ENCODE assay signal across 7 cellular contexts in genomic region chr10:23096814-23097549, GRCh38. TPM values are rescaled to one million over a fixed set of nuclear protein-coding genes. Genes with fewer than 3 reads are reported as not detected.
DNase-seq lines count a peak whose midpoint lies in the region; ATAC-seq and TF ChIP-seq lines count a peak whose summit lies in the region.

No MANE protein-coding gene starts in this region.

- peak overlapping the region; percentile 86 for H3K4me3 Mint-ChIP-seq in endodermal cell

- peak; percentile 31 for ATAC-seq in omental fat pad (ENCODE audit: low FRiP score)
- ATAC-seq in HG03196 (IDR thresholded peaks at IDR 0.05; ENCODE audit: unreplicated experiment) = no peak

- H3K4me1 ChIP-seq in GM23248 (ENCODE audit: insufficient read depth) (peaks cover 8% of the 10 kb centered on the region), OCI-LY1 (ENCODE audit: insufficient read depth, low read length, severe bottlenecking) (peaks cover 12% of the 10 kb centered on the region), endodermal cell (ENCODE audit: control insufficient read depth, insufficient read depth, low read length) (no peaks in the 10 kb centered on the region)

- H3K36me3 Mint-ChIP-seq in endodermal cell (ENCODE audit: low read depth) = peaks cover 24% of the 10 kb centered on the region

- peaks cover 43% of the 10 kb centered on the region for H3K79me2 ChIP-seq in GM23248 (ENCODE audit: insufficient read depth)
- no peaks in the 10 kb centered on the region for H3K79me2 ChIP-seq in OCI-LY1 (ENCODE audit: insufficient read depth, low read length)

- DNase-seq in GM23248 (peak; percentile 79), endodermal cell (no peak), omental fat pad (ENCODE audit: low spot score) (no peak), Ammon's horn (ENCODE audit: low spot score) (no peak), NCI-H2227 (lab: John Stamatoyannopoulos, UW; ENCODE audit: unreplicated experiment) (no peak)

- no peaks in the 10 kb centered on the region for H3K27me3 Mint-ChIP-seq in endodermal cell (ENCODE audit: insufficient read depth)

- peak overlapping the region; percentile 96 for H3K9ac ChIP-seq in GM23248
- no peak overlapping the region for H3K9ac ChIP-seq in OCI-LY1 (ENCODE audit: low read length)
- H3K9ac ChIP-seq in endodermal cell (ENCODE audit: extremely low read depth, low read length, poor library complexity, severe bottlenecking) = no peak overlapping the region

- H3K9me2 ChIP-seq in GM23248 (ENCODE audit: insufficient read depth) (no peaks in the 10 kb centered on the region), OCI-LY1 (ENCODE audit: low read depth, low read length) (no peaks in the 10 kb centered on the region)

- H3K4me2 ChIP-seq in GM23248 (ENCODE audit: unreplicated experiment) = peak overlapping the region; percentile 81
- H3K4me2 ChIP-seq in OCI-LY1 (ENCODE audit: low read length) = peak overlapping the region; percentile 92

- H3K4me3 ChIP-seq in GM23248 (peak overlapping the region; percentile 82), OCI-LY1 (ENCODE audit: low read depth, low read length, poor library complexity, severe bottlenecking) (peak overlapping the region; percentile 87), endodermal cell (ENCODE audit: low read length) (peak overlapping the region; percentile 87)

- peaks cover 23% of the 10 kb centered on the region for H3K4me1 Mint-ChIP-seq in endodermal cell

- H3K27ac ChIP-seq in GM23248 (peak overlapping the region; percentile 83), OCI-LY1 (ENCODE audit: low read depth, low read length, poor library complexity, severe bottlenecking) (no peak overlapping the region), endodermal cell (ENCODE audit: low read depth, low read length) (no peak overlapping the region)

- H3K36me3 ChIP-seq in GM23248 (ENCODE audit: low read depth) = no peaks in the 10 kb centered on the region; the same call in 1 of the 2 replicates
- H3K36me3 ChIP-seq in OCI-LY1 (ENCODE audit: insufficient read depth, low read length) = no peaks in the 10 kb centered on the region; the same call in 1 of the 2 replicates
- no peaks in the 10 kb centered on the region for H3K36me3 ChIP-seq in endodermal cell (ENCODE audit: control insufficient read depth, insufficient read depth, low read length)

- H3K27ac Mint-ChIP-seq in endodermal cell = peak overlapping the region; percentile 97

- WGBS in GM23248 (ENCODE audit: low coverage in 1 of 2, low lambda C conversion rate in 2 of 2, missing lambda C conversion rate in 2 of 2), 2 experiments = 40 to 47% methylated on average over 8 of the region's 8 CpGs
- WGBS in endodermal cell (ENCODE audit: insufficient coverage in 1 of 2, insufficient read length in 1 of 2), 2 experiments = 82 to 100% methylated on average over 3 to 8 of the region's 8 CpGs

- no peaks in the 10 kb centered on the region for H3K27me3 ChIP-seq in GM23248 (replicated peaks; ENCODE audit: insufficient read depth)
- no peaks in the 10 kb centered on the region for H3K27me3 ChIP-seq in OCI-LY1 (ENCODE audit: insufficient read depth, low read length)
- no peaks in the 10 kb centered on the region for H3K27me3 ChIP-seq in endodermal cell (ENCODE audit: control insufficient read depth, insufficient read depth, low read length, poor library complexity, severe bottlenecking)

- TF ChIP-seq CTCF in OCI-LY1 (IDR thresholded peaks at IDR 0.05; ENCODE audit: low read length) (no peak), endodermal cell (conservative IDR thresholded peaks at IDR 0.05) (no peak), omental fat pad (IDR thresholded peaks at IDR 0.05) (no peak)

- no peaks in the 10 kb centered on the region for H4K20me1 ChIP-seq in GM23248 (ENCODE audit: insufficient read depth)
- no peaks in the 10 kb centered on the region for H4K20me1 ChIP-seq in OCI-LY1 (ENCODE audit: insufficient read depth, low read length)

- peaks cover 29% of the 10 kb centered on the region for H3F3A ChIP-seq in GM23248 (ENCODE audit: insufficient read depth)
- peaks cover 6% of the 10 kb centered on the region; the same call in 1 of the 2 replicates for H3F3A ChIP-seq in OCI-LY1 (ENCODE audit: insufficient read depth, low read length)

- H2AFZ ChIP-seq in GM23248 = peak overlapping the region; percentile 84; the same call in 1 of the 2 replicates
- no peak overlapping the region for H2AFZ ChIP-seq in OCI-LY1 (ENCODE audit: low read length)

- H3K9me3 ChIP-seq in GM23248 (ENCODE audit: low read depth) (no peaks in the 10 kb centered on the region), OCI-LY1 (ENCODE audit: low read length) (no peaks in the 10 kb centered on the region), endodermal cell (ENCODE audit: control insufficient read depth, low read length) (peaks cover 30% of the 10 kb centered on the region)

- peaks cover 28% of the 10 kb centered on the region for H3K9me3 Mint-ChIP-seq in endodermal cell

- in situ Hi-C loops in GM23248 (cut with MboI) = no loop called here

RNA-seq across cellular contexts. Expression of gene MSRB2, which starts 1.6 kb away (rescaled TPM):
- 25.0 and 35.0 TPM in 2 replicates for total RNA-seq in GM23248 (2014; rRNA removed; shearing (Covaris generic))
- 69.5 and 69.7 TPM in 2 replicates for polyA plus RNA-seq in GM23248 (2016; fragmentation: Nextera tagmentation; extraction: Ambion mirVana)
- total RNA-seq in endodermal cell (10 to 100 TPM; 40.4 to 42.5 TPM), omental fat pad (10 to 100 TPM; 16.5 to 31.4 (median 24.6) TPM)
- polyA plus RNA-seq in endodermal cell (2013, experiment 1 of 2) = 37.7 TPM
- polyA plus RNA-seq in endodermal cell (2013, experiment 2 of 2) = 39.2 TPM
